Comparison of ENCODE assay signal across 8 cellular contexts in the genomic region with DNA sequence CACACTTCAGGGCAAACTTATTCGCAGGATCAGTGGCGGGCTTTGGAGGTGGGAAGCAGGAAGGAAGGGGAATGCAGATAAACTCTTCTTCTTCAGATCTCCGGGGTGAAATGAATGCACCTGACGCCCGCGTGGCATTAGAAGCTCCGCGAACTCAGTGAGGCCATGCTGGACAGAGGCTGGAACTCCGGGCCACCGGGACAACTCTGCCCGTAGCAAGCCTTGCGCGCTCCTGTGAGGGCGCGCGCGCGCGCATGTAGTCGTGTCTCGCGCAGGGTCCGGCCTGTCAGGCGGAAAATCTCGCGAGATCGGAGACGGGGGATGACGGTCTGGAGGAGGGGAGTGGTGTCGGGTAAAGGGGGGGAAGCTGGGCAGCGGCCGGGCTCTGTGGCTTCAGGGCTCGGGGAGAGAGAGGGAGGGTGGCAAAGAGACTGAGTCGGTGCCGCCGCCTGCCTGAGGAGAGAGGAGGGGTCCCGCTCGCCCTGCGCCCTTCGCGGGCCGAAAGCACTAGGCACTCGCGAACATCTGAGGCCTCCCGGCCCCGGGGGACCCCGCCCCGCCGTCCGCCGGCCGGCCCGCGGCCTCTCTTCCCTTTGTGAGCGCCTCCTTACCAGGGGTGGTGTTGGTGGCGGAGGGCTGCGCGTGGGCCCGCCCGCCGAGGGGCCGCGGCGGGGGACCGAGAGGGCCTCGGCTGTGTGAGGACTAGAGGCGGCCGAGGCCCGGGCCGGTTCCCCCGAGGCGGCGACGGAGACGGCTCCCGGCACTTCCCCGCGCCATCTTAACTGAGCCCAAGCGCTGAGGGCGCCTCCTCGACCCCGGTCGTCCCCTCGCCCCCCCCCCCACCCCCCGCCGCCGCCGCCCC. TPM values are rescaled to one million over a fixed set of nuclear protein-coding genes. Genes with fewer than 3 reads are reported as not detected.
A peak's percentile ranks its signal among the peaks of the same experiment; 100 is the strongest.
DNase-seq lines count a peak whose midpoint lies in the region; ATAC-seq and TF ChIP-seq lines count a peak whose summit lies in the region.

TAOK1 (plus strand) TSS at position 370 of the 862 bp plus-strand sequence. CDS start 61,186 bp downstream, outside the sequence.

- intact Hi-C loops in sciatic nerve (cut with DNase I), result no loop called here

- H3K36me3 Mint-ChIP-seq in brain, result peaks cover 17% of the 10 kb centered on the region

- H3K27ac Mint-ChIP-seq in brain, result peak within 1 kb of the TSS; percentile 99 to 100 (median 99)

- H3K9me3 Mint-ChIP-seq in brain, result peaks cover 0 to 3% (median 0%) of the 10 kb centered on the region in 5 experiments

- H3K27ac ChIP-seq in 22Rv1, result peak within 1 kb of the TSS; percentile 78

- H3K4me1 Mint-ChIP-seq in brain, result peaks cover 48% of the 10 kb centered on the region

- peak; percentile 83 for ATAC-seq in GM18520 (IDR thresholded peaks at IDR 0.05; ENCODE audit: unreplicated experiment)
- peak; percentile 83 for ATAC-seq in HG03066 (IDR thresholded peaks at IDR 0.05; ENCODE audit: low read depth, unreplicated experiment)
- peak; percentile 100 for ATAC-seq in sciatic nerve

- DNase-seq in NCI-H2171 (lab: John Stamatoyannopoulos, UW), result peak; percentile 97
- DNase-seq in UCSD-AML1 (lab: John Stamatoyannopoulos, UW; ENCODE audit: unreplicated experiment), result peak; percentile 96
- DNase-seq in iPS DF 19.7 (ENCODE audit: low read depth, low spot score), result peak; percentile 87
- peak; percentile 100 for DNase-seq in sciatic nerve (ENCODE audit: low spot score)

- TF ChIP-seq CTCF in 22Rv1 (IDR thresholded peaks at IDR 0.05) (no peak), brain (conservative IDR thresholded peaks at IDR 0.05) (no peak)

- H3K4me3 Mint-ChIP-seq in brain, result peak within 1 kb of the TSS; percentile 98 to 100 (median 99)

- H3K27me3 Mint-ChIP-seq in brain, result peaks cover 10% of the 10 kb centered on the region

RNA-seq across cellular contexts. Expression of gene TAOK1, which starts in this region (rescaled TPM):
- 9.4 TPM for polyA plus RNA-seq in brain (ENCODE audit: insufficient read depth, low read depth, low replicate concordance)
- 101 TPM for total RNA-seq in sciatic nerve

Comparison
In these comparisons a context has a peak if more than half of its experiments do, and no peak if none do; other contexts are left out.
1. Peak in every context shown above with its lines: DNase-seq, ATAC-seq and H3K27ac ChIP-seq.